Comparison of ENCODE assay signal across 8 cellular contexts in the genomic region with DNA sequence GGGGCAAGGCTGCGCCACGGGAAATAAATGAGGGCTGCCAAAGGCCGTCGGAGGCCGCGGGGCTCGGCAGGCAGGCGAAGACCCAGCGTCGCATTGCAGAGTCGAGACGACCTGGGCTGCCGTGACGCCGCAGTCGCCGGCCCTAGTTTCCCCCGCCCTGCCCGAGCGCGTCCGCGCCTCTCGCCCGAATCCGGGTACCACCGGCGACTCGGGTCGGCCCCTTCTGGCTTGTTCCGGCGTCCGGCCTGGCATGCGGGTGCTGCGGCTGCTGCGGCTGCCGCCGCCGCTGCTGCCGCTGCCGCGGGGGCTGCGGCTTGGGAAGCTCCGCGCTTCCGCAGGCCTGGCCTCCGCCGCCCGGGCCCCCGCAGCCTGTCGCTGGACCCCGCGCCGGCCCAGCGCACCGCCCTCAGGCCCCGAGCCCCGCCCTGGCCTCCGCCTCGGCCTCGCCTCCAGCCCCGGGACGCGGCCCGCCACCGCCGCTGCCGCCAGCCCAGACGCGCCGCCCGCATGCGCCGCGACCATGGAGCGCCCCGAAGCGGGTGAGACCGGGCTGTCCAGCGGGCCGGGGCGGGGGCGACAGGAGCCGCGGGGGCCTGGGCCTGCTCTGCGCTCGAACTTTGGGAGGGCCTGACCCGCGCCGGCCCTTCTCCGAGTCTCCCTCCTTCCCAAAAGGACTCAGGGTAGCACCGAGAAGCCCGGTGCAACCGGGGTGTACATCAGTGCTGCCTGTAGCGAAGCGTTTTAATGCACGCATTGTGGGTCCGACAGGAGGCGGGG. TPM values are rescaled to one million over a fixed set of nuclear protein-coding genes. Genes with fewer than 3 reads are reported as not detected.
A peak's percentile ranks its signal among the peaks of the same experiment; 100 is the strongest.
DNase-seq lines count a peak whose midpoint lies in the region; ATAC-seq and TF ChIP-seq lines count a peak whose summit lies in the region.

Gene AKAP7 (plus strand): TSS at position 224 of the 777 bp plus-strand sequence. CDS start 297 bp downstream, at position 521.

- H3K9me3 Mint-ChIP-seq in activated T-cell treated with anti-CD3 and anti-CD28 coated beads, Interleukin-2, amount 50 U/mL, for 24 hours = no peaks in the 10 kb centered on the region

- H3K4me3 ChIP-seq in NT2/D1 (ENCODE audit: insufficient read length, low read depth) = peak within 1 kb of the TSS; percentile 57

- no peaks in the 10 kb centered on the region for H3K27me3 Mint-ChIP-seq in activated T-cell treated with anti-CD3 and anti-CD28 coated beads, Interleukin-2, amount 50 U/mL, for 24 hours

- H3K9ac ChIP-seq in NT2/D1 (ENCODE audit: insufficient read length, low read depth) = peak within 1 kb of the TSS; percentile 89

- ATAC-seq in HG02885 (IDR thresholded peaks at IDR 0.05; ENCODE audit: poor library complexity, unreplicated experiment) = peak; percentile 86

- peak; percentile 21 for DNase-seq in NCI-H2227 (lab: John Stamatoyannopoulos, UW; ENCODE audit: unreplicated experiment)
- no peak for DNase-seq in NCI-H2227 treated with DMSO at 0.1 percent for 48 hours (lab: John Stamatoyannopoulos, UW)
- peak; percentile 46 for DNase-seq in NT2/D1 (ENCODE audit: low read depth, low spot score)
- peak; percentile 81 for DNase-seq in activated T-cell treated with anti-CD3 and anti-CD28 coated beads, Interleukin-2, amount 50 U/mL, for 24 hours
- peak; percentile 76 for DNase-seq in erythroblast (lab: John Stamatoyannopoulos, UW)
- peak; percentile 54 for DNase-seq in mucosa of gallbladder (ENCODE audit: low spot score)
- DNase-seq in stimulated activated CD8-positive, alpha-beta memory T cell treated with anti-CD3 and anti-CD28 coated beads, Interleukin-4, amount 100 ng/mL, for 4 hours (ENCODE audit: low read depth in 2 of 2, low spot score in 1 of 2) = peak; percentile 3 to 22

- peaks cover 3% of the 10 kb centered on the region for H3K4me1 ChIP-seq in NT2/D1 (ENCODE audit: insufficient read depth, insufficient read length)

- no peaks in the 10 kb centered on the region for H3K36me3 ChIP-seq in NT2/D1 (ENCODE audit: insufficient read depth, insufficient read length, low read length)

- H3K27me3 ChIP-seq in NT2/D1 (ENCODE audit: insufficient read depth, insufficient read length) = peaks cover 14% of the 10 kb centered on the region

- H3K27ac Mint-ChIP-seq in activated T-cell treated with anti-CD3 and anti-CD28 coated beads, Interleukin-2, amount 50 U/mL, for 24 hours = peak within 1 kb of the TSS; percentile 95

- H3K9me3 ChIP-seq in NT2/D1 (ENCODE audit: insufficient read depth, low read length) = no peaks in the 10 kb centered on the region

- peak within 1 kb of the TSS; percentile 82 for H3K4me3 Mint-ChIP-seq in activated T-cell treated with anti-CD3 and anti-CD28 coated beads, Interleukin-2, amount 50 U/mL, for 24 hours

- H3K36me3 Mint-ChIP-seq in activated T-cell treated with anti-CD3 and anti-CD28 coated beads, Interleukin-2, amount 50 U/mL, for 24 hours (ENCODE audit: low read depth) = peaks cover 3% of the 10 kb centered on the region

- peaks cover 22% of the 10 kb centered on the region for H3K4me1 Mint-ChIP-seq in activated T-cell treated with anti-CD3 and anti-CD28 coated beads, Interleukin-2, amount 50 U/mL, for 24 hours (ENCODE audit: low read depth)

- TF ChIP-seq POLR2A in erythroblast (IDR thresholded peaks at IDR 0.05; ENCODE audit: low read length) = no peak

RNA-seq across cellular contexts. Expression of gene AKAP7, which starts in this region (rescaled TPM):
- 56.3 TPM for total RNA-seq in mucosa of gallbladder
